In the genomic region with DNA sequence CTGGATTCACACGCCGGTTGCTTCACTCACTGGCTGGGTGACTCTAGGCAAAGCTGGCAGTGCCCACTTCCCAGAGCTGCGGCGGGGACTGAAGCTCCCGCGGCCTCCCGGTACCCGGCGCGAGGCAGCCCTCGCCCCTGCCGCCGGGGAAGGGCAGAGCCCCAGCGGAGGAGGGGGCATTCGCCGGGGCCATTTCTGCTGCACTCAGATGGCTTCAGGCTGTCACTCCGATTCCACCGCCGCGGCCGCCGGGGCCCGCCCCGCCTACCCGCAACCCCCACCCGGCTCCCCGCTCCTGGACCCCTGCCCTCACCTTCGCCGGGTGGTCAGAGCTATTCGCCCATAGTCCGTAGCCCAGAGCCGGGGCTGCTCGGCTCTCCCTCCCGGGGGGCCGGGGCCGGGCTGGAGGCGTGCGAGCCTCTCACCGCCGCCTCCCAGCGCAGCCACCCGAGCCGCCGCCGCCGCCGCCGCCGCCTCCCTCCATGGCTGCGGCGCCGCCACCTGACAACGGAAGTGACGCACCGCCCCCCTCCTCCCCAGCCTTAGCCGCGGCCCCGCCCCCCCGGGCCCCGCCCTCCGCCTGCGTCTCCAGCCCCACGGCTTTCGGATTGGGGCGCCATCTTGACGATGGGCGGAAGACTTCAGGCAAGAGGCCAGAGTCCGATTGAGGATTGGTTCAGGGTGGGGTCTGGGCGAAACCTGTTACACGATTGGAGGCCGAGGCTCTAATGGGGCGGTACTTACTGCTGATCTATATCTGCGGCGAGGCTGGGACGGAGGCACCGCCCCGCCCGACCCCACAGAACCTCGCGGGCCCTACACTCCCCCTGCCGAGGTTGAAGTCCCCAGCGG, we compare ENCODE assay signal across 8 cellular contexts.
A peak's percentile ranks its signal among the peaks of the same experiment; 100 is the strongest.
DNase-seq lines count a peak whose midpoint lies in the region; ATAC-seq lines count a peak whose summit lies in the region.

Gene STK40 (minus strand): TSS at position 515 of the 852 bp plus-strand sequence. CDS start 24,592 bp downstream, outside the sequence.

- DNase-seq in AG20443 (ENCODE audit: low spot score) (peak; percentile 95), GM19238 (ENCODE audit: insufficient read length, low spot score) (peak; percentile 90), NCI-H524 (lab: John Stamatoyannopoulos, UW) (peak; percentile 94 to 98), kidney glomerular epithelial cell (lab: John Stamatoyannopoulos, UW) (peak; percentile 98)
- peak; percentile 97 to 98 for DNase-seq in activated CD4-positive, alpha-beta T cell treated with anti-CD3 and anti-CD28 coated beads for 4 hours
- peak; percentile 97 to 98 for DNase-seq in stimulated activated CD4-positive, alpha-beta T cell treated with anti-CD3 and anti-CD28 coated beads, Interleukin-1b, Interleukin-23, amount 100 ng/mL, for 1 hour (ENCODE audit: low read depth in 2 of 2)

- ATAC-seq in HG03442 (IDR thresholded peaks at IDR 0.05; ENCODE audit: unreplicated experiment) = peak; percentile 82

- H3K27ac ChIP-seq in cingulate gyrus (ENCODE audit: low read depth, low read length) = peak within 1 kb of the TSS; percentile 98

Comparison
In these comparisons a context has a peak if more than half of its experiments do, and no peak if none do; other contexts are left out.
1. Peak in every context shown above with its lines: DNase-seq, ATAC-seq and H3K27ac ChIP-seq.